Comparison of ENCODE assay signal across 8 cellular contexts in the genomic region with DNA sequence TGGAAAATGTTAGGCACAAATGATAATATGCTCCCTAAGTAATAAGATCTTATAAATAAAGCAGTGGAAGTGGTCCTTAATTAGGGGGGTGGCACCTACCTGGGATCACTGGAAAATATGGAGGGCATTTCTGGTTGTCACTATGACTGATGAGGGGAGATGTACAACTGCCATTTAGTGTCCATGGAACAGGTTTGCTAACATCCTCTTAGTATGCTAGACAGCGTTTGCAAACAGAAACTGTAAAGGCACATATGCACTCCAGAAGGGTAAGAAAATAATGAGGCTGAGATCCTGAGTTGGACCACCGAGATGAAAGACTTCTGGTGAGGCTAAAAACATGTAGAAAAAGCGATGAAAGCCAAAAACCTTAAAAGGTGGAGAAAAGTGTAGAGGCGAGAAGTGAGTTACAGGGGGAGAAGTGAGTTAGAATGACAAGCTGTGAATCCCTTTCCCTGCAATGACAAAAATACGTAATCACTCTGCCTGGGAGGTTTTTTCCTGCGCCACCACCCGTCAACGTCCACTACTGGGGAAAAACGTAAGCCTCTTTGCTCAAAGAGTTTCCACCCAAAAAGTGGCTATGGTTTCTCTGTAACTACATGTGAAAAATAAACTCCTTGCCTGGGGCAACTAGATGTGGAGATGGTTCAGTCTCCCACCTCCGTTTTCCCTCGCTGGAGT. TPM values are rescaled to one million over a fixed set of nuclear protein-coding genes. Genes with fewer than 3 reads are reported as not detected.
A peak's percentile ranks its signal among the peaks of the same experiment; 100 is the strongest.
DNase-seq lines count a peak whose midpoint lies in the region; ATAC-seq and TF ChIP-seq lines count a peak whose summit lies in the region.

No MANE protein-coding gene starts in this region.

- peaks cover 21% of the 10 kb centered on the region for H3K36me3 Mint-ChIP-seq in brain

- H3K4me3 Mint-ChIP-seq in brain: peak overlapping the region; percentile 96 to 100 (median 96)

- no peaks in the 10 kb centered on the region for H3K27me3 ChIP-seq in layer of hippocampus (ENCODE audit: control insufficient read depth, insufficient read depth, low read length)

- no peaks in the 10 kb centered on the region for H3K9me3 Mint-ChIP-seq in brain

- peak; percentile 0 for ATAC-seq in GM19463 (IDR thresholded peaks at IDR 0.05; ENCODE audit: unreplicated experiment)
- no peak for ATAC-seq in GM18858 (IDR thresholded peaks at IDR 0.05; ENCODE audit: unreplicated experiment)

- peaks cover 64% of the 10 kb centered on the region for H3K4me1 Mint-ChIP-seq in brain

- no peak for TF ChIP-seq CTCF in brain (conservative IDR thresholded peaks at IDR 0.05)

- H3K27me3 Mint-ChIP-seq in brain: peaks cover 17% of the 10 kb centered on the region

- H3K27ac Mint-ChIP-seq in brain: peak overlapping the region; percentile 98 to 100 (median 99)

- DNase-seq in CD1c-positive myeloid dendritic cell (ENCODE audit: extremely low spot score) (peak; percentile 44), MV-4-11 (lab: John Stamatoyannopoulos, UW) (peak; percentile 23), substantia nigra (lab: John Stamatoyannopoulos, UW) (peak in 1 of 49 donors; percentile 29), amniotic stem cell (lab: John Stamatoyannopoulos, UW) (no peak)

- H3K27ac ChIP-seq in layer of hippocampus (ENCODE audit: low read depth, low read length): peak overlapping the region; percentile 86
- peak overlapping the region; percentile 91 for H3K27ac ChIP-seq in substantia nigra (ENCODE audit: low read depth, low read length, poor library complexity, severe bottlenecking)

RNA-seq across cellular contexts. Expression of a gene that starts 0.8 kb away (rescaled TPM):
- polyA plus RNA-seq in brain (ENCODE audit: insufficient read depth, low read depth, low replicate concordance): 14.1 TPM

RNA-seq across cellular contexts. Expression of a gene that starts 0.8 kb away (rescaled TPM):
- 16.4 TPM for polyA plus RNA-seq in brain (ENCODE audit: insufficient read depth, low read depth, low replicate concordance)
